In the genomic region with DNA sequence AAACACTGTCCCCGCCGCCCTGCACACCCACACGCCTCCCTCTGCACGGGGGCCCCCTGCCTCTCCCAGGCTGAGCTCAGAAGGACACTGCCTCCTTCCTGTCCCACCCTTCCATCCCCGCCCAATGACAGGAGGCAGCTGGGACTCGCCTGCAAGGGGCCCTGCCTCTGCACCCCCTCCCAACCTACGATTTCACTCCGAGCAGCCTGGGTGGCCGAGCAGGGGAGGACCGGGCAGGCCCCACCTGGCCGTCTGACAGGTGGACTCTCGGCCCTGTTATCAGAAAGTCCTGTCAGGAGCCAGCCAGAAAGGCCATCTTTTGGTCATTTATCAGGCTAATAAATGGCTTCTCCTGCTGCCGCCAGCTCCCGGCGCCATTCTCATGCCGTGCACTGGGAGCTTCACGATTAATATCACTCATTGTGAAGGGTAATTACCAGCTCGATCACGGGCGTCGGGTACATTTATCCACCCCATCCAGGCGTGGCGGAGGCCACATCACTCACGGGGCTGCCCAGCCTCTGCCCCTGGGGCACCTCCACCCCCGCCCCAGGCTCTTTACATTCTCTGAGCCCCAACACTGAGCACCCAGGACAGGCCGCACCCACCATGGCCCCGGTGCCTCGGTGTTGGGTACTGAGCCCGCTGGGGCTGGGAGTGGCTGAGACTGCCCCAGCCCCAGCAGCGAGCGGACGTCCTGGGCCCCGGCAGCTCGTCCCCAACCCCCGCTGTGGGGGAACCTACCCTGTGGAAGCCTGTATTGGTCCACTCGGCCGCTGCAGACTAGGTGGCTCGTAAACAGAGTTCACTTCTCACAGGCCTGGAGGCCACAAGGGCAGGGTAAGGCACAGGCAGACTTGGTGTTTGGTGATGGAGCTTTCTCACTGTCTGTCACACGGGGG, we compare ENCODE assay signal across 12 cellular contexts.
DNase-seq lines count a peak whose midpoint lies in the region; ATAC-seq and TF ChIP-seq lines count a peak whose summit lies in the region.
"Had no signal": no experiment of that assay in that cellular context is flagged by ENCODE, and none has a peak within 500 bp of the region (broad histone marks: within the 10 kb centered on the region; RNA-seq: fewer than 3 reads in every experiment).

No MANE protein-coding gene starts in this region.

- H3K9me3 ChIP-seq in lower lobe of right lung (no peaks in the 10 kb centered on the region), suprapubic skin (no peaks in the 10 kb centered on the region), PC-9 (ENCODE audit: insufficient read depth, low read depth) (no peaks in the 10 kb centered on the region)
- H3K9me3 ChIP-seq: SJSA1 had no signal

- H3K9me2 ChIP-seq in PC-9 (ENCODE audit: insufficient read depth): no peaks in the 10 kb centered on the region

- no peak overlapping the region for H2AFZ ChIP-seq in PC-9

- no peak overlapping the region for H3K4me2 ChIP-seq in PC-9

- H3K79me2 ChIP-seq in PC-9 (ENCODE audit: low read depth): no peaks in the 10 kb centered on the region

- H3K9me3 Mint-ChIP-seq in activated T-cell treated with anti-CD3 and anti-CD28 coated beads, Interleukin-2, amount 50 U/mL, for 4 hours: no peaks in the 10 kb centered on the region
- no peaks in the 10 kb centered on the region for H3K9me3 Mint-ChIP-seq in WTC11

- H3K27me3 Mint-ChIP-seq in activated T-cell treated with anti-CD3 and anti-CD28 coated beads, Interleukin-2, amount 50 U/mL, for 4 hours (ENCODE audit: low read depth): no peaks in the 10 kb centered on the region
- no peaks in the 10 kb centered on the region for H3K27me3 Mint-ChIP-seq in WTC11 (ENCODE audit: low read depth)

- H3K4me3 ChIP-seq in lower lobe of right lung (no peak overlapping the region), suprapubic skin (no peak overlapping the region), PC-9 (no peak overlapping the region)
- H3K4me3 ChIP-seq: lung, SJSA1 had no signal

- no peaks in the 10 kb centered on the region for H3K4me1 ChIP-seq in lower lobe of right lung
- H3K4me1 ChIP-seq in suprapubic skin: peaks cover 4% of the 10 kb centered on the region
- no peaks in the 10 kb centered on the region for H3K4me1 ChIP-seq in PC-9 (replicated peaks; ENCODE audit: insufficient read depth)
- H3K4me1 ChIP-seq: SJSA1 had no signal

- no TSS peak for BruUV-seq in PC-9 (replicated peaks; lab: Mats Ljungman, UMichigan)

- peaks cover 21% of the 10 kb centered on the region for H3K4me1 Mint-ChIP-seq in activated T-cell treated with anti-CD3 and anti-CD28 coated beads, Interleukin-2, amount 50 U/mL, for 4 hours (ENCODE audit: low read depth)
- no peaks in the 10 kb centered on the region for H3K4me1 Mint-ChIP-seq in WTC11

- no peaks in the 10 kb centered on the region for H3F3A ChIP-seq in PC-9 (ENCODE audit: insufficient read depth, low read depth)

- no peaks in the 10 kb centered on the region for H3K36me3 ChIP-seq in lower lobe of right lung
- no peaks in the 10 kb centered on the region for H3K36me3 ChIP-seq in suprapubic skin
- H3K36me3 ChIP-seq in PC-9 (ENCODE audit: low read depth): no peaks in the 10 kb centered on the region
- H3K36me3 ChIP-seq: SJSA1 had no signal

- 93% methylated on average over 21 of the region's 39 CpGs for WGBS in suprapubic skin

- ATAC-seq in activated T-cell treated with anti-CD3 and anti-CD28 coated beads, Interleukin-2, amount 50 U/mL, for 4 hours: no peak
- ATAC-seq in WTC11 (no peak), lower lobe of right lung (no peak)

- no peak for TF ChIP-seq EP300 in suprapubic skin (IDR thresholded peaks at IDR 0.05)

- 0 out of 2 replicates have a peak, but pooled peaks cover 8% of the 10 kb centered on the region for H4K20me1 ChIP-seq in PC-9 (ENCODE audit: insufficient read depth)

- no peak overlapping the region for H3K27ac ChIP-seq in lower lobe of right lung
- no peak overlapping the region for H3K27ac ChIP-seq in suprapubic skin
- H3K27ac ChIP-seq in PC-9: no peak overlapping the region
- H3K27ac ChIP-seq: SJSA1 had no signal

- no peak overlapping the region for H3K4me3 Mint-ChIP-seq in activated T-cell treated with anti-CD3 and anti-CD28 coated beads, Interleukin-2, amount 50 U/mL, for 4 hours
- H3K4me3 Mint-ChIP-seq in WTC11: no peak overlapping the region

- H3K36me3 Mint-ChIP-seq in activated T-cell treated with anti-CD3 and anti-CD28 coated beads, Interleukin-2, amount 50 U/mL, for 4 hours (ENCODE audit: insufficient read depth): no peaks in the 10 kb centered on the region
- no peaks in the 10 kb centered on the region for H3K36me3 Mint-ChIP-seq in WTC11

- peak; percentile 11 for DNase-seq in activated T-cell treated with anti-CD3 and anti-CD28 coated beads, Interleukin-2, amount 50 U/mL, for 1 hour
- DNase-seq in activated T-cell treated with anti-CD3 and anti-CD28 coated beads, Interleukin-2, amount 50 U/mL, for 4 hours: no peak
- peak; percentile 11 for DNase-seq in WTC11 (ENCODE audit: low spot score)
- DNase-seq in lower lobe of right lung: peak; percentile 34
- DNase-seq in suprapubic skin (ENCODE audit: low spot score in 2 of 2): peak; percentile 50 to 72
- no peak for DNase-seq in HPDE6-E6E7 (ENCODE audit: extremely low spot score)
- no peak for DNase-seq in PC-9
- no peak for DNase-seq in GM19240 (ENCODE audit: insufficient read length, low spot score)
- DNase-seq: DMS79 treated with DMSO at 0.1 percent for 48 hours, foreskin melanocyte had no signal

- POLR2A ChIA-PET in WTC11 (lab: Charles Lee): no interaction called here
- POLR2A ChIA-PET in PC-9 (lab: Charles Lee; ENCODE audit: unreplicated experiment): no interaction called here

- no peak for TF ChIP-seq POLR2A in suprapubic skin (IDR thresholded peaks at IDR 0.05)

- intact Hi-C loops in lower lobe of right lung (cut with DNase I) (no loop called here), PC-9 (cut with micrococcal nuclease; ENCODE audit: unreplicated experiment) (no loop called here)

- H3K27ac Mint-ChIP-seq in WTC11: no peak overlapping the region

- CTCF ChIA-PET in WTC11 (lab: Charles Lee) (no interaction called here), PC-9 (lab: Charles Lee) (interaction anchor here (0.6 kb wide), 1 partner anchor 139 kb away, joined by 8 read pairs; no protein-coding TSS in a partner anchor)

- TF ChIP-seq CTCF in WTC11 (IDR thresholded peaks at IDR 0.05): no peak
- no peak for TF ChIP-seq CTCF in lower lobe of right lung (IDR thresholded peaks at IDR 0.05)
- TF ChIP-seq CTCF in suprapubic skin (IDR thresholded peaks at IDR 0.05): no peak
- TF ChIP-seq CTCF in PC-9 (conservative IDR thresholded peaks at IDR 0.05): no peak

- no peaks in the 10 kb centered on the region for H3K27me3 ChIP-seq in lower lobe of right lung (ENCODE audit: low read depth)
- no peaks in the 10 kb centered on the region for H3K27me3 ChIP-seq in suprapubic skin
- no peaks in the 10 kb centered on the region for H3K27me3 ChIP-seq in PC-9 (ENCODE audit: insufficient read depth, low read depth)
- H3K27me3 ChIP-seq: SJSA1 had no signal

TF ChIP-seq in WTC11, 78 proteins besides CTCF, POLR2A, EP300 and RAD21:
- TF ChIP-seq NFYB (CRISPR knock-in tag; conservative IDR thresholded peaks at IDR 0.05; ENCODE audit: low read depth) (no peak), JAZF1 (CRISPR knock-in tag; IDR thresholded peaks at IDR 0.05) (no peak), FOXP1 (CRISPR knock-in tag; IDR thresholded peaks at IDR 0.05; ENCODE audit: borderline replicate concordance) (no peak), TEAD1 (CRISPR knock-in tag; IDR thresholded peaks at IDR 0.05) (no peak)
- TF ChIP-seq, protein P1, sequence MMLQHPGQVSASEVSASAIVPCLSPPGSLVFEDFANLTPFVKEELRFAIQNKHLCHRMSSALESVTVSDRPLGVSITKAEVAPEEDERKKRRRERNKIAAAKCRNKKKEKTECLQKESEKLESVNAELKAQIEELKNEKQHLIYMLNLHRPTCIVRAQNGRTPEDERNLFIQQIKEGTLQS (CRISPR knock-in tag; conservative IDR thresholded peaks at IDR 0.05): no peak

Comparison
In these comparisons a context has a peak if more than half of its experiments do, and no peak if none do; other contexts are left out.
1. DNase-seq: peak in activated T-cell treated with anti-CD3 and anti-CD28 coated beads, Interleukin-2, amount 50 U/mL, for 1 hour (single experiment), WTC11 (single experiment), lower lobe of right lung (single experiment) and suprapubic skin (2 of 2); none in activated T-cell treated with anti-CD3 and anti-CD28 coated beads, Interleukin-2, amount 50 U/mL, for 4 hours (single experiment), HPDE6-E6E7 (single experiment), PC-9 (0 of 2) and GM19240 (single experiment).